ENCODE assay signal across 11 cellular contexts in genomic region chr13:50715402-50716146, GRCh38.
DNase-seq lines count a peak whose midpoint lies in the region; ATAC-seq and TF ChIP-seq lines count a peak whose summit lies in the region.
"Had no signal": no experiment of that assay in that cellular context is flagged by ENCODE, and none has a peak within 500 bp of the region (broad histone marks: within the 10 kb centered on the region; RNA-seq: fewer than 3 reads in every experiment).

No MANE protein-coding gene starts in this region.

- H3K4me1 ChIP-seq in smooth muscle cell (ENCODE audit: low read depth), result no peaks in the 10 kb centered on the region

- H3K27me3 Mint-ChIP-seq in neural crest cell (ENCODE audit: low read depth) (no peaks in the 10 kb centered on the region), endothelial cell (ENCODE audit: unreplicated experiment) (no peaks in the 10 kb centered on the region)
- H3K27me3 Mint-ChIP-seq in stimulated activated memory B cell treated with anti-CD40 and anti-IgM and Interleukin-4, amounts not matched to agents 10 μg/mL and 1 μg/mL and 100 μg/mL, for 72 hours, result no peaks in the 10 kb centered on the region

- H3K9me3 Mint-ChIP-seq in neural crest cell, result peaks cover 3% of the 10 kb centered on the region
- no peaks in the 10 kb centered on the region for H3K9me3 Mint-ChIP-seq in endothelial cell (ENCODE audit: unreplicated experiment)
- H3K9me3 Mint-ChIP-seq in stimulated activated memory B cell treated with anti-CD40 and anti-IgM and Interleukin-4, amounts not matched to agents 10 μg/mL and 1 μg/mL and 100 μg/mL, for 72 hours, result no peaks in the 10 kb centered on the region

- H3K4me3 Mint-ChIP-seq in neural crest cell (no peak overlapping the region), endothelial cell (ENCODE audit: unreplicated experiment) (no peak overlapping the region)
- H3K4me3 Mint-ChIP-seq in stimulated activated memory B cell treated with anti-CD40 and anti-IgM and Interleukin-4, amounts not matched to agents 10 μg/mL and 1 μg/mL and 100 μg/mL, for 72 hours, result no peak overlapping the region

- DNase-seq in C1 segment of cervical spinal cord (lab: John Stamatoyannopoulos, UW) (peak in 9 of 14 donors; percentile 19 to 71 (median 43)), SKM-1 (lab: John Stamatoyannopoulos, UW; ENCODE audit: unreplicated experiment) (peak; percentile 86), Right ventricle myocardium superior (peak; percentile 74), neural crest cell (ENCODE audit: low read depth, low spot score) (no peak), foreskin melanocyte (no peak), smooth muscle cell (lab: John Stamatoyannopoulos, UW; ENCODE audit: unreplicated experiment) (no peak), endothelial cell (ENCODE audit: low spot score) (no peak)
- DNase-seq: DMS79 treated with DMSO at 0.1 percent for 48 hours, NCI-H510A had no signal

- intact Hi-C loops in Right ventricle myocardium superior (cut with DNase I), result no loop called here

- H3K4me2 ChIP-seq in smooth muscle cell, result no peak overlapping the region

- H3K79me2 ChIP-seq in smooth muscle cell (ENCODE audit: low read depth), result no peaks in the 10 kb centered on the region

- H3K36me3 ChIP-seq in smooth muscle cell (ENCODE audit: low read depth), result no peaks in the 10 kb centered on the region

- H3K36me3 Mint-ChIP-seq in neural crest cell (ENCODE audit: low read depth) (peaks cover 12% of the 10 kb centered on the region), endothelial cell (ENCODE audit: low read depth, unreplicated experiment) (peaks cover 8% of the 10 kb centered on the region)
- H3K36me3 Mint-ChIP-seq in stimulated activated memory B cell treated with anti-CD40 and anti-IgM and Interleukin-4, amounts not matched to agents 10 μg/mL and 1 μg/mL and 100 μg/mL, for 72 hours, result no peaks in the 10 kb centered on the region

- no peak overlapping the region for H3K27ac ChIP-seq in smooth muscle cell (ENCODE audit: low read depth)
- H3K27ac ChIP-seq: RWPE1 had no signal

- TF ChIP-seq CTCF in neural crest cell (conservative IDR thresholded peaks at IDR 0.05) (no peak), smooth muscle cell (IDR thresholded peaks at IDR 0.05; ENCODE audit: borderline replicate concordance, insufficient read depth, poor library complexity, severe bottlenecking) (no peak), endothelial cell (IDR thresholded peaks at IDR 0.05; ENCODE audit: unreplicated experiment) (no peak)

- no peak overlapping the region for H3K4me3 ChIP-seq in smooth muscle cell

- no peaks in the 10 kb centered on the region for H4K20me1 ChIP-seq in smooth muscle cell (ENCODE audit: low read depth)

- H3K27ac Mint-ChIP-seq in neural crest cell (ENCODE audit: unreplicated experiment) (peak overlapping the region; percentile 88), endothelial cell (ENCODE audit: unreplicated experiment) (no peak overlapping the region)
- no peak overlapping the region for H3K27ac Mint-ChIP-seq in stimulated activated memory B cell treated with anti-CD40 and anti-IgM and Interleukin-4, amounts not matched to agents 10 μg/mL and 1 μg/mL and 100 μg/mL, for 72 hours

- 96% methylated on average over 14 of the region's 14 CpGs for WGBS in smooth muscle cell (ENCODE audit: low lambda C conversion rate)

- peak; percentile 65 for ATAC-seq in Right ventricle myocardium superior (ENCODE audit: poor library complexity)
- no peak for ATAC-seq in stimulated activated memory B cell treated with anti-CD40 and anti-IgM and Interleukin-4, amounts not matched to agents 10 μg/mL and 1 μg/mL and 100 μg/mL, for 72 hours

- H3K9me3 ChIP-seq in smooth muscle cell (replicated peaks; ENCODE audit: low read depth), result no peaks in the 10 kb centered on the region

- no peak overlapping the region for H3K9ac ChIP-seq in smooth muscle cell (ENCODE audit: low read depth)

- no peak overlapping the region for H2AFZ ChIP-seq in smooth muscle cell (ENCODE audit: low read depth)

- H3K4me1 Mint-ChIP-seq in neural crest cell (no peaks in the 10 kb centered on the region), endothelial cell (ENCODE audit: unreplicated experiment) (peaks cover 8% of the 10 kb centered on the region)
- peaks cover 32% of the 10 kb centered on the region for H3K4me1 Mint-ChIP-seq in stimulated activated memory B cell treated with anti-CD40 and anti-IgM and Interleukin-4, amounts not matched to agents 10 μg/mL and 1 μg/mL and 100 μg/mL, for 72 hours

- no peaks in the 10 kb centered on the region for H3K27me3 ChIP-seq in smooth muscle cell (ENCODE audit: low read depth)

- no peaks in the 10 kb centered on the region for H3F3A ChIP-seq in smooth muscle cell (ENCODE audit: low read depth)

Comparison
In these comparisons a context has a peak if more than half of its experiments do, and no peak if none do; other contexts are left out.
1. DNase-seq: peak in C1 segment of cervical spinal cord (9 of 14), SKM-1 (single experiment) and Right ventricle myocardium superior (single experiment); none in neural crest cell (single experiment), foreskin melanocyte (single experiment), smooth muscle cell (single experiment) and endothelial cell (single experiment).